ENCODE assay signal across 8 cellular contexts in the genomic region with DNA sequence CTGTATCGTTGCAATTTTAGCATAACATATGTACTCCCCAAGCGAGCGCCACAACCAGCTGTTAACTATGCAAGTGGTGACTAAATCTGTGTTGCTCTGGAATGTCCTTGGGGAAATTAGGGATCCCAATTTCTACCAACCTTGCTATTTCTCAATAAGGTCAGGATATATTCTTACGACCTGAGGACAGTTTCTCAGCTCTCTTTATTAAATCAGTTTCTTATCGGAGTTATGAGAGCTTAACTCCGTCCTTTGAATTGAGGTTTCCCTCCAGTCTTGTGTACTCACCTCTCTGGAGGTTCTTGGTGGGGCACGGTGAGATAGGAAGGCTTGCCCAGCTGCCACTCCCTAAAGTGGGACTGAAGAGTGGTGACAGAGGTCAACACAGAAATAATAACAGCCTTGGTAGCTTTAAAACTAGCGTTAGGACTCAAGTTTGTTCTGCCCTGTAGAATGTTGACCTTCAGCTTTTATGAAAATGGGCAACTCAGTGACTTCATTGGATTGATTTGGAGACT. TPM values are rescaled to one million over a fixed set of nuclear protein-coding genes. Genes with fewer than 3 reads are reported as not detected.
DNase-seq lines count a peak whose midpoint lies in the region; ATAC-seq and TF ChIP-seq lines count a peak whose summit lies in the region.

No MANE protein-coding gene starts in this region.

- WGBS in mesodermal cell (ENCODE audit: insufficient coverage in 2 of 2), 2 experiments: 40 to 46% methylated on average over 3 of the region's 8 CpGs

- no peaks in the 10 kb centered on the region for H3K9me3 ChIP-seq in A673 (ENCODE audit: low read depth, low read length, poor library complexity, severe bottlenecking)
- no peaks in the 10 kb centered on the region for H3K9me3 ChIP-seq in mesodermal cell (ENCODE audit: control insufficient read depth, low read length)

- intact Hi-C loops in A673 (cut with micrococcal nuclease; ENCODE audit: unreplicated experiment): no loop called here

- TF ChIP-seq CTCF in A673 (conservative IDR thresholded peaks at IDR 0.05; ENCODE audit: low read depth, low read length) (no peak), HL-60 (IDR thresholded peaks at IDR 0.05; ENCODE audit: insufficient read depth, low read length) (no peak), brain microvascular endothelial cell (IDR thresholded peaks at IDR 0.05; ENCODE audit: low read depth, low read length, missing control alignments) (no peak)

- H3K27ac ChIP-seq in A673 (ENCODE audit: low read depth, low read length, poor library complexity, severe bottlenecking) (peak overlapping the region; percentile 99), HL-60 (replicated peaks) (peak overlapping the region; percentile 99), brain microvascular endothelial cell (peak overlapping the region; percentile 99), mesodermal cell (ENCODE audit: low read depth, low read length, severe bottlenecking) (peak overlapping the region; percentile 99)

- no peak for DNase-seq in A673 (ENCODE audit: low spot score)
- no peak for DNase-seq in HL-60 (ENCODE audit: low read depth in 1 of 2, low spot score in 1 of 2)
- no peak for DNase-seq in brain microvascular endothelial cell
- no peak for DNase-seq in medulla oblongata (ENCODE audit: extremely low spot score)
- no peak for DNase-seq in retina

- in situ Hi-C loops in brain microvascular endothelial cell (cut with HindIII; ENCODE audit: low pct_ligation_motif_present, low sequenced_read_pairs): no loop called here

- H3K4me3 ChIP-seq in A673 (ENCODE audit: low read depth, low read length, poor library complexity, severe bottlenecking) (peak overlapping the region; percentile 81), HL-60 (replicated peaks; ENCODE audit: insufficient read depth, low read length) (peak overlapping the region; percentile 49), brain microvascular endothelial cell (ENCODE audit: low read depth, low read length) (peak overlapping the region; percentile 61), mesodermal cell (ENCODE audit: extremely low read depth, insufficient read depth, low read length, poor library complexity, severe bottlenecking) (peak overlapping the region; percentile 84)

- peaks cover 62% of the 10 kb centered on the region for H3K36me3 ChIP-seq in A673 (ENCODE audit: insufficient read depth, low read length, poor library complexity, severe bottlenecking)
- H3K36me3 ChIP-seq in brain microvascular endothelial cell (replicated peaks): peaks cover 36% of the 10 kb centered on the region
- peaks cover 64% of the 10 kb centered on the region for H3K36me3 ChIP-seq in mesodermal cell (ENCODE audit: control insufficient read depth, insufficient read depth, low read length)

- CTCF ChIA-PET in A673 (lab: Charles Lee): interaction anchor here (0.6 kb wide), 1 partner anchor 28 kb away, joined by 3 read pairs; no protein-coding TSS in a partner anchor

- ATAC-seq in GM21423 (IDR thresholded peaks at IDR 0.05; ENCODE audit: unreplicated experiment) (no peak), HG02840 (IDR thresholded peaks at IDR 0.05; ENCODE audit: low FRiP score, unreplicated experiment) (no peak)

- BruUV-seq in A673 (replicated peaks; lab: Mats Ljungman, UMichigan): no TSS peak

- POLR2A ChIA-PET in A673 (lab: Charles Lee; ENCODE audit: low non-redundant PET): interaction anchor here (1.1 kb wide), 1 partner anchor 102 kb away, joined by 5 read pairs; no protein-coding TSS in a partner anchor

- no peaks in the 10 kb centered on the region for H3K27me3 ChIP-seq in A673 (replicated peaks; ENCODE audit: insufficient read depth, low read depth, low read length, poor library complexity)
- H3K27me3 ChIP-seq in HL-60 (ENCODE audit: insufficient read depth, poor library complexity, severe bottlenecking): no peaks in the 10 kb centered on the region
- no peaks in the 10 kb centered on the region for H3K27me3 ChIP-seq in brain microvascular endothelial cell (replicated peaks)

- H3K4me1 ChIP-seq in A673 (ENCODE audit: insufficient read depth, low read length, poor library complexity, severe bottlenecking) (peaks cover 18% of the 10 kb centered on the region), mesodermal cell (ENCODE audit: control insufficient read depth, insufficient read depth, low read length, poor library complexity, severe bottlenecking) (peaks cover 13% of the 10 kb centered on the region)

RNA-seq across cellular contexts. Expression of a gene that starts 0.7 kb away (rescaled TPM):
- 70.3 and 70.4 TPM in 2 replicates for total RNA-seq in A673 (2021)
- 55.1 TPM for polyA plus RNA-seq in mesodermal cell (2013, experiment 1 of 2)
- 54.6 TPM for polyA plus RNA-seq in mesodermal cell (2013, experiment 2 of 2)

RNA-seq across cellular contexts. Expression of a gene that starts 1.3 kb away (rescaled TPM):
- total RNA-seq in A673 (2021): 121 and 129 TPM in 2 replicates
- 45.0 TPM for polyA plus RNA-seq in mesodermal cell (2013, experiment 1 of 2)
- 36.8 TPM for polyA plus RNA-seq in mesodermal cell (2013, experiment 2 of 2)

RNA-seq across cellular contexts. Expression of a gene that starts 8.3 kb away (rescaled TPM):
- 31.7 and 33.0 TPM in 2 replicates for total RNA-seq in A673 (2021)
- polyA plus RNA-seq in mesodermal cell (2013, experiment 1 of 2): 44.6 TPM
- polyA plus RNA-seq in mesodermal cell (2013, experiment 2 of 2): 38.9 TPM

RNA-seq across cellular contexts. Expression of a gene that starts 28.6 kb away (rescaled TPM):
- total RNA-seq in A673 (2021): 25.0 and 35.9 TPM in 2 replicates
- polyA plus RNA-seq in mesodermal cell (2013, experiment 1 of 2): 12.5 TPM
- polyA plus RNA-seq in mesodermal cell (2013, experiment 2 of 2): 11.3 TPM

RNA-seq across cellular contexts. Expression of a gene that starts 47.1 kb away (rescaled TPM):
- 109 and 119 TPM in 2 replicates for total RNA-seq in A673 (2021)
- polyA plus RNA-seq in mesodermal cell (2013, experiment 1 of 2): 42.5 TPM
- 46.9 TPM for polyA plus RNA-seq in mesodermal cell (2013, experiment 2 of 2)
